In the genomic region with DNA sequence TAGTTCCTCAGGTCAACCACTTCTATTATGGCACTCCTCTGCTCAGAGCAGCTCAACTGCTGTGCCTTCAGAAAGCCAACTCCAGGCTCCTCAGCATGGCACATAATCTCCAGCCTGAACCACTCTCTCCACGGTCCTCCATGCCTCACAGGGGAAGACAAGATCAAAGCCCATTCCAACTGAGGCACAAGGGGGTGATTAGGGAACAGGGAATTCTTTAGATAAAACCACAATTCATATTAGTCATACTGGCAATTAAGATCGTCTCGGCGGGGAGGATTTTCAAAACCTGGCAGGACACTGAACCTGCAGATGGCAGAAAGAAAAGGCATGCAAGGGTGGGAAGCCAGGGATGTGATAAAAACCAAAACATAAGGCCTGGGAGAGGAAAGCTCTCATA, we compare ENCODE assay signal across 21 cellular contexts.
"Had no signal": no experiment of that assay in that cellular context is flagged by ENCODE, and none has a peak within 500 bp of the region (broad histone marks: within the 10 kb centered on the region; RNA-seq: fewer than 3 reads in every experiment).

No MANE protein-coding gene starts in this region.

- H3K27me3 Mint-ChIP-seq: natural killer cell treated with Interleukin-12 subunit alpha and Interleukin-12 subunit beta and Interleukin-15 and Interleukin-18, amount 100 ng/mL, for 72 hours had no signal

- H3K4me3 Mint-ChIP-seq: natural killer cell treated with Interleukin-12 subunit alpha and Interleukin-12 subunit beta and Interleukin-15 and Interleukin-18, amount 100 ng/mL, for 72 hours; neural progenitor cell had no signal

- H3K27ac ChIP-seq: coronary artery, gastrocnemius medialis, heart right ventricle, neural progenitor cell, ovary, right atrium auricular region, sigmoid colon, skin epidermis, suprapubic skin, thyroid gland, upper lobe of left lung, uterus had no signal

- ATAC-seq: esophagus mucosa; gastrocnemius medialis; heart right ventricle; natural killer cell treated with Interleukin-12 subunit alpha and Interleukin-12 subunit beta and Interleukin-15 and Interleukin-18, amount 100 ng/mL, for 72 hours had no signal

- H3K9me3 ChIP-seq: gastrocnemius medialis, ovary, suprapubic skin, thyroid gland, uterus had no signal

- H3K27me3 ChIP-seq: gastrocnemius medialis, heart right ventricle, neural progenitor cell, ovary, right atrium auricular region, sigmoid colon, suprapubic skin, thyroid gland, upper lobe of left lung, uterus had no signal

- H3K36me3 Mint-ChIP-seq: natural killer cell treated with Interleukin-12 subunit alpha and Interleukin-12 subunit beta and Interleukin-15 and Interleukin-18, amount 100 ng/mL, for 72 hours; neural progenitor cell had no signal

- H3K36me3 ChIP-seq: gastrocnemius medialis, heart right ventricle, neural progenitor cell, ovary, right atrium auricular region, sigmoid colon, suprapubic skin, thyroid gland, upper lobe of left lung, uterus had no signal

- H3K27ac Mint-ChIP-seq: natural killer cell treated with Interleukin-12 subunit alpha and Interleukin-12 subunit beta and Interleukin-15 and Interleukin-18, amount 100 ng/mL, for 72 hours; neural progenitor cell had no signal

- H3K4me1 ChIP-seq: gastrocnemius medialis, heart right ventricle, right atrium auricular region, upper lobe of left lung, uterus had no signal

- H3K4me3 ChIP-seq: coronary artery, gastrocnemius medialis, heart right ventricle, neural progenitor cell, ovary, right atrium auricular region, sigmoid colon, skin epidermis, suprapubic skin, thyroid gland, upper lobe of left lung, uterus had no signal

- DNase-seq: effector CD8-positive, alpha-beta T cell; gastrocnemius medialis; heart right ventricle; hypothalamus; kidney glomerular epithelial cell; mesendoderm; nucleus accumbens; ovary; sigmoid colon; stimulated activated CD4-positive, alpha-beta T cell treated with anti-CD3 and anti-CD28 coated beads, Interleukin-12 subunit alpha, Interleukin-12 subunit beta, amount 100 ng/mL, for 4 hours; stimulated activated naive CD4-positive, alpha-beta T cell; thyroid gland; upper lobe of left lung; uterus had no signal
